ENCODE assay signal across 15 cellular contexts in the genomic region with DNA sequence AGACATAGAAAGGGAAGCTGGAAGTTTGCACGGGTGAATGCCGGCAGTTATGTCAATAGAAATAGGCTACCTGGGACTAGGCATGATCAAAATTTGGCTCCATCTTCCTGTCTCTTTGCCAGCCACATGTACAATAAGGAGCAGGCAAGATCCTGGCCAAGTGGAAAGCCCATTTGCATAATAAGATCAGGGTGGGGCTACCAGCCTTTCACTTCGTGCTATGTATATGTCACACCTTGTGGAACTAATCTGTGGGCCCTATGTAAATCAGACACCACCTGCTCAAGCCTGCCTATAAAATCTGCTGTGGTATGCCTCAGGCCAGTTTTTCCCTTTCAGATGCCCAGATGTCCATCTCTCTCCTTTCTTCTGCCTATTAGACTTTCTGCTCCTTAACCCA.
DNase-seq lines count a peak whose midpoint lies in the region; ATAC-seq and TF ChIP-seq lines count a peak whose summit lies in the region.
"Had no signal": no experiment of that assay in that cellular context is flagged by ENCODE, and none has a peak within 500 bp of the region (broad histone marks: within the 10 kb centered on the region; RNA-seq: fewer than 3 reads in every experiment).

No MANE protein-coding gene starts in this region.

- no peak overlapping the region for H2AFZ ChIP-seq in Karpas-422 (ENCODE audit: low read length)

- H3K27ac ChIP-seq in Karpas-422 (ENCODE audit: low read length) (peak overlapping the region; percentile 99), Panc1 (ENCODE audit: low read length) (peak overlapping the region; percentile 61; the same call in 1 of the 2 replicates)
- H3K27ac ChIP-seq: neutrophil had no signal

- peak overlapping the region; percentile 66 for H3K4me2 ChIP-seq in Karpas-422 (ENCODE audit: low read depth, low read length, poor library complexity, severe bottlenecking)

- DNase-seq in DMS 273 (lab: John Stamatoyannopoulos, UW; ENCODE audit: unreplicated experiment) (peak; percentile 69), Karpas-422 (peak; percentile 89), Panc1 (ENCODE audit: low read depth, low spot score) (no peak), glutamatergic neuron (no peak), T-helper 2 cell (no peak), KG1 (lab: John Stamatoyannopoulos, UW) (no peak), ecto neural progenitor cell (ENCODE audit: low spot score) (no peak)
- DNase-seq: activated CD4-positive, alpha-beta T cell treated with anti-CD3 and anti-CD28 coated beads, Interleukin-2, amount 50 U/mL, for 4 hours; CD8-positive, alpha-beta memory T cell; right cardiac atrium; stimulated activated CD4-positive, alpha-beta T cell treated with anti-CD3 and anti-CD28 coated beads, Interleukin-1b, Interleukin-23, amount 100 ng/mL, for 48 hours had no signal

- peak overlapping the region; percentile 74 for H3K27ac Mint-ChIP-seq in glutamatergic neuron (ENCODE audit: unreplicated experiment)
- H3K27ac Mint-ChIP-seq: activated naive CD8-positive, alpha-beta T cell had no signal

- H3K9me3 ChIP-seq in Karpas-422 (ENCODE audit: low read length) (no peaks in the 10 kb centered on the region), Panc1 (ENCODE audit: control insufficient read depth, insufficient read depth, low read depth, low read length) (no peaks in the 10 kb centered on the region)
- H3K9me3 ChIP-seq: neutrophil had no signal

- H3K9me2 ChIP-seq in Karpas-422 (replicated peaks; ENCODE audit: insufficient read depth, low read length), result no peaks in the 10 kb centered on the region

- H3K27me3 ChIP-seq in Karpas-422 (ENCODE audit: low read length) (no peaks in the 10 kb centered on the region), Panc1 (ENCODE audit: control insufficient read depth, insufficient read depth, low read length) (no peaks in the 10 kb centered on the region)

- no peaks in the 10 kb centered on the region for H3K36me3 ChIP-seq in Karpas-422 (ENCODE audit: insufficient read depth, low read length)
- H3K36me3 ChIP-seq in Panc1 (ENCODE audit: control insufficient read depth, insufficient read depth, low read length), result no peaks in the 10 kb centered on the region
- H3K36me3 ChIP-seq: neutrophil had no signal

- H3K36me3 Mint-ChIP-seq in glutamatergic neuron (ENCODE audit: unreplicated experiment), result no peaks in the 10 kb centered on the region
- H3K36me3 Mint-ChIP-seq: activated naive CD8-positive, alpha-beta T cell; CD8-positive, alpha-beta memory T cell had no signal

- no peaks in the 10 kb centered on the region for H4K20me1 ChIP-seq in Karpas-422 (ENCODE audit: insufficient read depth, low read depth, low read length)

- in situ Hi-C loops in Panc1 (cut with HindIII; ENCODE audit: low pct_unique_long_range_greater_than_20kb, low sequenced_read_pairs), result no loop called here

- H3K27me3 Mint-ChIP-seq in glutamatergic neuron (ENCODE audit: unreplicated experiment), result peaks cover 7% of the 10 kb centered on the region
- H3K27me3 Mint-ChIP-seq: activated naive CD8-positive, alpha-beta T cell had no signal

- TF ChIP-seq CTCF in Panc1 (IDR thresholded peaks at IDR 0.05), result no peak
- no peak for TF ChIP-seq CTCF in glutamatergic neuron (IDR thresholded peaks at IDR 0.05; ENCODE audit: partially characterized antibody, unreplicated experiment)

- peak overlapping the region; percentile 65 for H3K9ac ChIP-seq in Karpas-422 (ENCODE audit: low read length)

- H3K4me3 Mint-ChIP-seq in glutamatergic neuron (ENCODE audit: unreplicated experiment), result peak overlapping the region; percentile 65
- H3K4me3 Mint-ChIP-seq: activated naive CD8-positive, alpha-beta T cell; CD8-positive, alpha-beta memory T cell had no signal

- H3K4me1 ChIP-seq in Karpas-422 (ENCODE audit: low read length) (peaks cover 62% of the 10 kb centered on the region), Panc1 (ENCODE audit: control insufficient read depth, insufficient read depth, low read length) (peaks cover 12% of the 10 kb centered on the region)

- intact Hi-C loops in Panc1 (cut with micrococcal nuclease; ENCODE audit: unreplicated experiment), result no loop called here

- no TSS peak for BruUV-seq in Panc1 (replicated peaks; lab: Mats Ljungman, UMichigan)

- POLR2A ChIA-PET in Panc1 (lab: Charles Lee), result no interaction called here

- H3K4me1 Mint-ChIP-seq in glutamatergic neuron (ENCODE audit: low read depth, unreplicated experiment), result peaks cover 42% of the 10 kb centered on the region
- H3K4me1 Mint-ChIP-seq: CD8-positive, alpha-beta memory T cell had no signal

- peaks cover 7% of the 10 kb centered on the region for H3K9me3 Mint-ChIP-seq in glutamatergic neuron (ENCODE audit: unreplicated experiment)
- H3K9me3 Mint-ChIP-seq: CD8-positive, alpha-beta memory T cell had no signal

- CTCF ChIA-PET in Panc1 (lab: Charles Lee), result no interaction called here

- ATAC-seq in Panc1 (no peak), HG02678 (IDR thresholded peaks at IDR 0.05; ENCODE audit: unreplicated experiment) (no peak)
- ATAC-seq: right cardiac atrium, SK-N-SH treated with all-trans-retinoic acid at 6 μM for 48 hours had no signal

- H3K79me2 ChIP-seq in Karpas-422 (ENCODE audit: low read length), result no peaks in the 10 kb centered on the region

- peak overlapping the region; percentile 40; the same call in 1 of the 2 replicates for H3K4me3 ChIP-seq in Karpas-422 (ENCODE audit: low read length)
- H3K4me3 ChIP-seq in Panc1 (ENCODE audit: low read depth in 2 of 2, low read length in 2 of 2), result no peak overlapping the region

Comparison
In these comparisons a context has a peak if more than half of its experiments do, and no peak if none do; other contexts are left out.
1. DNase-seq: peak in DMS 273 (single experiment) and Karpas-422 (single experiment); none in Panc1 (single experiment), glutamatergic neuron (single experiment), T-helper 2 cell (0 of 5), KG1 (single experiment) and ecto neural progenitor cell (single experiment).